Comparison of ENCODE assay signal across 19 cellular contexts in genomic region chr5:62296998-62297397, GRCh38. TPM values are rescaled to one million over a fixed set of nuclear protein-coding genes. Genes with fewer than 3 reads are reported as not detected.
DNase-seq lines count a peak whose midpoint lies in the region; ATAC-seq, FAIRE-seq and TF ChIP-seq lines count a peak whose summit lies in the region.
"Had no signal": no experiment of that assay in that cellular context is flagged by ENCODE, and none has a peak within 500 bp of the region (broad histone marks: within the 10 kb centered on the region; RNA-seq: fewer than 3 reads in every experiment).

No MANE protein-coding gene starts in this region.

- no peak overlapping the region for H2AFZ ChIP-seq in mammary epithelial cell (ENCODE audit: low read depth, low read length)

- ATAC-seq in T-helper 17 cell, result no peak
- no peak for ATAC-seq in GM18505 (IDR thresholded peaks at IDR 0.05; ENCODE audit: unreplicated experiment)
- no peak for ATAC-seq in GM18520 (IDR thresholded peaks at IDR 0.05; ENCODE audit: unreplicated experiment)
- no peak for ATAC-seq in GM18502 (IDR thresholded peaks at IDR 0.05; ENCODE audit: poor library complexity, unreplicated experiment)

- no peak overlapping the region for H3K9ac ChIP-seq in BLaER1 treated with 17β-estradiol and CSF1 and Interleukin-3, amounts not matched to agents 10 nM and 100 nM
- no peak overlapping the region for H3K9ac ChIP-seq in mammary epithelial cell (ENCODE audit: insufficient read depth, low read length)

- no peak for TF ChIP-seq CTCF in mammary epithelial cell (conservative IDR thresholded peaks at IDR 0.05 in 1 of 2, IDR thresholded peaks at IDR 0.05 in 1 of 2; ENCODE audit: extremely low read depth in 1 of 2, insufficient read depth in 1 of 2, low read depth in 1 of 2, low read length in 2 of 2)

- in situ Hi-C loops in mammary epithelial cell (cut with MboI; ENCODE audit: low sequenced_read_pairs in 2 of 2), result no loop called here

- peaks cover 0 to 14% (median 8%) of the 10 kb centered on the region in 10 experiments; a peak in 11 of 20 replicates for H3K4me1 ChIP-seq in BLaER1 treated with 17β-estradiol and CSF1 and Interleukin-3, amounts not matched to agents 10 nM and 100 nM
- H3K4me1 ChIP-seq in mammary epithelial cell (ENCODE audit: insufficient read depth, low read length), result peaks cover 10% of the 10 kb centered on the region
- H3K4me1 ChIP-seq: Caco-2 had no signal

- H3K27me3 ChIP-seq in BLaER1 treated with 17β-estradiol and CSF1 and Interleukin-3, amounts not matched to agents 10 nM and 100 nM, result no peaks in the 10 kb centered on the region
- no peaks in the 10 kb centered on the region for H3K27me3 ChIP-seq in mammary epithelial cell (ENCODE audit: insufficient read depth, low read length)

- peak overlapping the region; percentile 71 for H3K27ac Mint-ChIP-seq in T-helper 17 cell

- no peaks in the 10 kb centered on the region for H3K79me2 ChIP-seq in mammary epithelial cell (ENCODE audit: insufficient read depth, low read length)

- H3K4me3 Mint-ChIP-seq in T-helper 17 cell, result no peak overlapping the region

- H3K4me2 ChIP-seq in BLaER1 treated with 17β-estradiol and CSF1 and Interleukin-3, amounts not matched to agents 10 nM and 100 nM, result peak overlapping the region in 10 of 11 experiments; percentile 4 to 42 (median 14); a peak in 9 of 22 replicates
- peak overlapping the region; percentile 18 for H3K4me2 ChIP-seq in mammary epithelial cell (ENCODE audit: insufficient read depth, low read depth, low read length)

- intact Hi-C loops in mammary epithelial cell (cut with micrococcal nuclease), result no loop called here

- DNase-seq in GM12891 (ENCODE audit: insufficient read length, low spot score) (no peak), T-helper 17 cell (no peak), mammary epithelial cell (peak; percentile 79), NCI-H1694 (lab: John Stamatoyannopoulos, UW) (no peak)
- DNase-seq: activated effector memory CD4-positive, alpha-beta T cell treated with Interleukin-2 at 50 U/mL for 16 hours; Caco-2; cortex of kidney; EL; MM.1S; NCI-H1930; NCI-H446; posterior cingulate gyrus had no signal

- WGBS in mammary epithelial cell (ENCODE audit: low coverage, missing lambda C conversion rate), result 38% methylated on average over 2 of the region's 2 CpGs

- peak; percentile 45 for FAIRE-seq in GM12891 (lab: Jason Lieb, UNC)
- FAIRE-seq: keratinocyte, urothelium cell line had no signal

- CTCF ChIA-PET in mammary epithelial cell (lab: Charles Lee; ENCODE audit: low non-redundant PET), result no interaction called here

- H3K27ac ChIP-seq in BLaER1 treated with 17β-estradiol and CSF1 and Interleukin-3, amounts not matched to agents 10 nM and 100 nM, result no peak overlapping the region
- no peak overlapping the region for H3K27ac ChIP-seq in mammary epithelial cell (ENCODE audit: insufficient read depth, low read depth, low read length)

- H3K4me1 Mint-ChIP-seq in T-helper 17 cell, result peaks cover 29% of the 10 kb centered on the region

- peaks cover 0 to 2% (median 0%) of the 10 kb centered on the region in 11 experiments; a peak in 1 of 22 replicates for H3K9me3 ChIP-seq in BLaER1 treated with 17β-estradiol and CSF1 and Interleukin-3, amounts not matched to agents 10 nM and 100 nM (replicated peaks in 1 of 11)
- H3K9me3 ChIP-seq in T-helper 17 cell (ENCODE audit: control insufficient read depth, low read length, poor library complexity, severe bottlenecking) (no peaks in the 10 kb centered on the region), mammary epithelial cell (replicated peaks; ENCODE audit: insufficient read depth, low read length) (no peaks in the 10 kb centered on the region)
- H3K9me3 ChIP-seq: Caco-2 had no signal

- dilution Hi-C loops in mammary epithelial cell (cut with HindIII; ENCODE audit: low sequenced_read_pairs), result no loop called here

- no peak overlapping the region for H3K4me3 ChIP-seq in BLaER1 treated with 17β-estradiol and CSF1 and Interleukin-3, amounts not matched to agents 10 nM and 100 nM
- no peak overlapping the region for H3K4me3 ChIP-seq in mammary epithelial cell (replicated peaks in 1 of 3; ENCODE audit: insufficient read depth in 1 of 3, low read depth in 2 of 3, low read length in 3 of 3)
- H3K4me3 ChIP-seq: lung had no signal

- H3K36me3 Mint-ChIP-seq in T-helper 17 cell (ENCODE audit: low read depth), result no peaks in the 10 kb centered on the region

- no peak for TF ChIP-seq POLR2A in GM12891 (IDR thresholded peaks at IDR 0.05; ENCODE audit: low read depth, low read length)
- TF ChIP-seq POLR2A in GM18505 (IDR thresholded peaks at IDR 0.05; ENCODE audit: borderline replicate concordance, extremely low read depth, insufficient read depth, insufficient read length), result no peak

- BruUV-seq in mammary epithelial cell (replicated peaks; lab: Mats Ljungman, UMichigan), result no TSS peak

- H3K27me3 Mint-ChIP-seq in T-helper 17 cell, result no peaks in the 10 kb centered on the region

- H4K20me1 ChIP-seq in BLaER1 treated with 17β-estradiol and CSF1 and Interleukin-3, amounts not matched to agents 10 nM and 100 nM, result no peaks in the 10 kb centered on the region
- H4K20me1 ChIP-seq in mammary epithelial cell (ENCODE audit: insufficient read depth, low read length), result no peaks in the 10 kb centered on the region

- H3K36me3 ChIP-seq in BLaER1 treated with 17β-estradiol and CSF1 and Interleukin-3, amounts not matched to agents 10 nM and 100 nM, result no peaks in the 10 kb centered on the region
- H3K36me3 ChIP-seq in mammary epithelial cell (ENCODE audit: insufficient read depth, low read length), result no peaks in the 10 kb centered on the region

TF ChIP-seq in GM12891, 5 proteins besides CTCF, POLR2A, EP300 and RAD21:
- TF ChIP-seq POLR2AphosphoS5 (IDR thresholded peaks at IDR 0.05; ENCODE audit: low read depth, low read length) (no peak), TAF1 (IDR thresholded peaks at IDR 0.05; ENCODE audit: low read depth, low read length) (no peak), PAX5 (IDR thresholded peaks at IDR 0.05; ENCODE audit: insufficient read depth, low read length, severe bottlenecking) (no peak), POU2F2 (IDR thresholded peaks at IDR 0.05; ENCODE audit: low read depth, low read length) (no peak), SPI1 (IDR thresholded peaks at IDR 0.05; ENCODE audit: low read depth, low read length) (no peak)
TF ChIP-seq in GM12891: peak in this region for 0.

RNA-seq across cellular contexts. Expression of gene KIF2A, which starts 9.0 kb away (rescaled TPM):
- polyA plus RNA-seq in GM12891 (2012; ENCODE audit: low read depth, missing spikeins), result 43.8 TPM
- total RNA-seq in T-helper 17 cell (100 to 1,000 TPM in 1 of 2 donors, 10 to 100 TPM in 1; 93.5 to 158 TPM), mammary epithelial cell (10 to 100 TPM; 35.2 to 56.5 TPM)
- polyA plus RNA-seq in mammary epithelial cell, result 23.4 TPM
- 49.3 TPM for polyA minus RNA-seq in mammary epithelial cell
